ENCODE assay signal across 8 cellular contexts in the genomic region with DNA sequence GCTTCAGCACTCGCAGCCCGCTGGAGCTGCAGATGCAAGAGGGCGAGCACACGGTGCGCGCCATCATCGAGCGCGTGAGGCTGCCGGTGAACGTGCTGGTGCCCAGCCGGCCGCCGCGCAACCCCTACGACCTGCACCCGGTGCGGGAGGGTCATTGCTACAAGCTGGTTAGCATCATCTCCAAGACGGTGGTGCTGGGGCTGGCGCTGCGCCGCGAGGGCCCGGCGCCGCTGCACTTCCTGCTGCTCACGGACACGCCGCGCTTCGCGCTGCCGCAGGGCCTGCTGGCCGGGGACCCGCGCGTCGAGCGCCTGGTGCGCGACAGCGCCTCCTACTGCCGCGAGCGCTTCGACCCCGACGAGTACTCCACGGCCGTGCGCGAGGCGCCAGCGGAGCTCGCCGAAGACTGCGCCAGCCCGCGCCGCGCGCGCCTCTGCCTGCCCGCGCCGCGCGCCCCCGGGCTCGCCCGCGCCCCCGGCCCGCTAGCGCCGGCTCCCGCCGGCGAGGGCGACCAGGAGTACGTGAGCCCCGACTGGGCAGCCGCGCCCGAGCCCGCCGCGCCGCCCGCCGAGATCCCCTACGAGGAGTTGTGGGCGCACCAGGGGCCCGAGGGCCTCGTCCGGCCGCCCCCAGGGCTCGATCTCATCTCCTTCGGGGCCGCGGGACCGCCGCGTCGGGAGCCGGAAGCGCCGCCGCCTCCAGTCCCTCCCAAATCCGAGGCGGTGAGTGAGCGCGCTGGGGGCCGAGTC. TPM values are rescaled to one million over a fixed set of nuclear protein-coding genes. Genes with fewer than 3 reads are reported as not detected.
DNase-seq lines count a peak whose midpoint lies in the region; ATAC-seq and TF ChIP-seq lines count a peak whose summit lies in the region.

No MANE protein-coding gene starts in this region.

- no peak for TF ChIP-seq POLR2A in gastrocnemius medialis (IDR thresholded peaks at IDR 0.05)

- H3K4me3 ChIP-seq in right atrium auricular region (peak overlapping the region; percentile 61 to 63), gastrocnemius medialis (peak overlapping the region; percentile 59 to 67 (median 60))

- DNase-seq in RPMI7951 (ENCODE audit: low read depth), result peak; percentile 80
- DNase-seq in activated naive CD4-positive, alpha-beta T cell treated with anti-CD3 and anti-CD28 coated beads, Interleukin-2, amount 50 U/mL, for 72 hours (ENCODE audit: low spot score in 2 of 2), result peak; percentile 78 to 88
- peak; percentile 79 for DNase-seq in right atrium auricular region (ENCODE audit: low spot score)
- DNase-seq in gastrocnemius medialis, result peak in 1 of 2 donors; percentile 71
- DNase-seq in NCI-H1436 treated with DMSO at 0.1 percent for 48 hours (lab: John Stamatoyannopoulos, UW), result no peak
- no peak for DNase-seq in cortex of kidney (lab: John Stamatoyannopoulos, UW)

- no peak overlapping the region for H3K27ac Mint-ChIP-seq in activated naive CD4-positive, alpha-beta T cell treated with anti-CD3 and anti-CD28 coated beads, Interleukin-2, amount 50 U/mL, for 72 hours

- H3K4me1 ChIP-seq in right atrium auricular region, result peaks cover 0 to 17% of the 10 kb centered on the region in 2 donors
- H3K4me1 ChIP-seq in gastrocnemius medialis, result no peaks in the 10 kb centered on the region

- no peaks in the 10 kb centered on the region for H3K27me3 ChIP-seq in right atrium auricular region
- no peaks in the 10 kb centered on the region for H3K27me3 ChIP-seq in gastrocnemius medialis

- peak; percentile 88 for ATAC-seq in GM18511 (IDR thresholded peaks at IDR 0.05; ENCODE audit: unreplicated experiment)
- ATAC-seq in HG03045 (IDR thresholded peaks at IDR 0.05; ENCODE audit: unreplicated experiment), result peak; percentile 77
- ATAC-seq in activated naive CD4-positive, alpha-beta T cell treated with anti-CD3 and anti-CD28 coated beads, Interleukin-2, amount 50 U/mL, for 72 hours, result peak; percentile 96 to 97
- ATAC-seq in gastrocnemius medialis, result peak; percentile 75 to 80

- no peaks in the 10 kb centered on the region for H3K9me3 ChIP-seq in right atrium auricular region
- H3K9me3 ChIP-seq in gastrocnemius medialis, result no peaks in the 10 kb centered on the region

- H3K27ac ChIP-seq in right atrium auricular region (peak overlapping the region; percentile 59 to 60), gastrocnemius medialis (peak overlapping the region; percentile 28 to 72 (median 41))

- H3K36me3 ChIP-seq in right atrium auricular region, result no peaks in the 10 kb centered on the region
- no peaks in the 10 kb centered on the region for H3K36me3 ChIP-seq in gastrocnemius medialis

- in situ Hi-C loops in gastrocnemius medialis (cut with MboI; ENCODE audit: low sequenced_read_pairs in 4 of 4), result loop anchor here in 1 of 4 donors (10.0 kb wide), 1 partner anchor 150 kb away; no protein-coding TSS in a partner anchor

- no peaks in the 10 kb centered on the region for H3K9me3 Mint-ChIP-seq in activated naive CD4-positive, alpha-beta T cell treated with anti-CD3 and anti-CD28 coated beads, Interleukin-2, amount 50 U/mL, for 72 hours

- intact Hi-C loops in gastrocnemius medialis (cut with DNase I; ENCODE audit: low total_unique reads), result loop anchor here (2.0 to 5.0 kb wide), 2 partner anchors 146 to 307 kb away; a partner anchor contains a TSS

- peak; percentile 68 to 80 for TF ChIP-seq CTCF in right atrium auricular region (IDR thresholded peaks at IDR 0.05)
- peak; percentile 42 to 73 (median 59) for TF ChIP-seq CTCF in gastrocnemius medialis (IDR thresholded peaks at IDR 0.05 in 4 of 5, conservative IDR thresholded peaks at IDR 0.05 in 1 of 5)

- no peaks in the 10 kb centered on the region for H3K36me3 Mint-ChIP-seq in activated naive CD4-positive, alpha-beta T cell treated with anti-CD3 and anti-CD28 coated beads, Interleukin-2, amount 50 U/mL, for 72 hours

RNA-seq across cellular contexts. Expression of a gene that starts 11.8 kb away (rescaled TPM):
- 0.88 and 1.8 TPM in 2 replicates for total RNA-seq in RPMI7951 (2014; rRNA removed; shearing (Covaris generic))
- total RNA-seq in activated naive CD4-positive, alpha-beta T cell treated with anti-CD3 and anti-CD28 coated beads, Interleukin-2, amount 50 U/mL, for 72 hours, result 10 to 100 TPM in 1 of 2 donors, under 1 TPM in 1; 0.96 to 10.4 TPM
- total RNA-seq in right atrium auricular region (10 to 100 TPM in 1 of 2 donors, 1 to 10 TPM in 1; 3.0 to 48.4 TPM), gastrocnemius medialis (1 to 10 TPM in 2 of 4 donors, under 1 TPM in 2; 0.25 to 1.8 (median 0.74) TPM)

RNA-seq across cellular contexts. Expression of a gene that starts 59.7 kb away (rescaled TPM):
- 148 and 164 TPM in 2 replicates for total RNA-seq in RPMI7951 (2014; rRNA removed; shearing (Covaris generic))
- 100 to 1,000 TPM in 1 of 2 donors, 10 to 100 TPM in 1; 85.0 to 140 TPM for total RNA-seq in activated naive CD4-positive, alpha-beta T cell treated with anti-CD3 and anti-CD28 coated beads, Interleukin-2, amount 50 U/mL, for 72 hours
- total RNA-seq in right atrium auricular region, result 100 to 1,000 TPM; 333 to 364 TPM
- 100 to 1,000 TPM; 443 to 480 (median 462) TPM for total RNA-seq in gastrocnemius medialis

Comparison
In these comparisons a context has a peak if more than half of its experiments do, and no peak if none do; other contexts are left out.
1. DNase-seq: peak in RPMI7951 (single experiment), activated naive CD4-positive, alpha-beta T cell treated with anti-CD3 and anti-CD28 coated beads, Interleukin-2, amount 50 U/mL, for 72 hours (2 of 2) and right atrium auricular region (single experiment); none in NCI-H1436 treated with DMSO at 0.1 percent for 48 hours (single experiment) and cortex of kidney (single experiment).
2. Peak in every context shown above with its lines, with median percentiles within 50 percentile points of each other: ATAC-seq.